28 cellular contexts compared by ENCODE assay signal in the genomic region with DNA sequence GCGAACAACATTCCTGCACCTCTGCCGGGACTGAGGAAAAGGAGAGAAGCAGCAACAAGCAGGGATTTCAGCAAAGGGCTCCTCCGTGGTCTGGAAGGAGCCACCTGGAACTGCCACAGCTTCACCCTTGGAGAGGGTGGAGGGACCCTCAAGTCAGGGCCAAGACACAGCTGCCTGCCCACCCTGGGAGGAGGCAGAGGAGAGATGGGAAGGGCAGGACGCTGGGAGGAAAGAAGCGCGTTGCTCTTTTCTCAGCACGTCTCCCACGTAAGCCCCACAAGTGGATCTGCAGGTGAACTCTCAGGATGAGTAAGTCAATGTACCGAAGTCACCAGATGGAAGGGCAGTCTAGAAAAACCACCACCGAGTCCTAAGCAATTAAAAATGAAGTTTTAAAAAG. TPM values are rescaled to one million over a fixed set of nuclear protein-coding genes. Genes with fewer than 3 reads are reported as not detected.
DNase-seq lines count a peak whose midpoint lies in the region; ATAC-seq and TF ChIP-seq lines count a peak whose summit lies in the region.
"Had no signal": no experiment of that assay in that cellular context is flagged by ENCODE, and none has a peak within 500 bp of the region (broad histone marks: within the 10 kb centered on the region; RNA-seq: fewer than 3 reads in every experiment).

No MANE protein-coding gene starts in this region.

- no peaks in the 10 kb centered on the region for H3K9me3 Mint-ChIP-seq in activated T-cell treated with anti-CD3 and anti-CD28 coated beads, Interleukin-2, amount 50 U/mL, for 24 hours
- H3K9me3 Mint-ChIP-seq in Caco-2 (ENCODE audit: unreplicated experiment): peaks cover 13% of the 10 kb centered on the region
- no peaks in the 10 kb centered on the region for H3K9me3 Mint-ChIP-seq in endodermal cell
- H3K9me3 Mint-ChIP-seq: dendritic cell treated with granulocyte-macrophage colony-stimulating factor and Interleukin-4, amounts not matched to agents 40 ng/mL and 50 ng/mL, for 4 days; T-helper 2 cell treated with Interferon-gamma antibody and Interleukin-4, amounts not matched to agents 5 μg/mL and 100 μg/mL, for 36 hours had no signal

- TF ChIP-seq CTCF in Caco-2 (IDR thresholded peaks at IDR 0.05; ENCODE audit: insufficient read depth in 1 of 2, low read depth in 1 of 2, low read length in 1 of 2, severe bottlenecking in 1 of 2, unreplicated experiment in 1 of 2) (no peak), endodermal cell (conservative IDR thresholded peaks at IDR 0.05) (no peak), sigmoid colon (IDR thresholded peaks at IDR 0.05) (no peak), foreskin keratinocyte (conservative IDR thresholded peaks at IDR 0.05) (no peak), GM10266 (IDR thresholded peaks at IDR 0.05; ENCODE audit: control insufficient read depth, insufficient read depth, low read depth, missing control alignments) (no peak), stomach (IDR thresholded peaks at IDR 0.05) (no peak)

- H3K9ac ChIP-seq in endodermal cell (ENCODE audit: extremely low read depth, low read length, poor library complexity, severe bottlenecking): no peak overlapping the region

- CTCF ChIA-PET in Caco-2 (lab: Charles Lee): no interaction called here

- TF ChIP-seq POLR2A in sigmoid colon (IDR thresholded peaks at IDR 0.05) (no peak), stomach (IDR thresholded peaks at IDR 0.05) (no peak)

- ATAC-seq in foreskin keratinocyte: no peak
- ATAC-seq: A549 had no signal

- intact Hi-C loops in Caco-2 (cut with micrococcal nuclease; ENCODE audit: unreplicated experiment): no loop called here
- intact Hi-C loops in sigmoid colon (cut with DNase I): no loop called here
- intact Hi-C loops in stomach (cut with DNase I; ENCODE audit: low total_unique reads): no loop called here

- H3K36me3 Mint-ChIP-seq in activated T-cell treated with anti-CD3 and anti-CD28 coated beads, Interleukin-2, amount 50 U/mL, for 24 hours (ENCODE audit: low read depth): no peaks in the 10 kb centered on the region
- H3K36me3 Mint-ChIP-seq in Caco-2 (ENCODE audit: insufficient read depth, unreplicated experiment): peaks cover 66% of the 10 kb centered on the region
- H3K36me3 Mint-ChIP-seq in endodermal cell (ENCODE audit: low read depth): peaks cover 36% of the 10 kb centered on the region
- H3K36me3 Mint-ChIP-seq: CD4-positive, alpha-beta memory T cell; naive B cell had no signal

- no peak overlapping the region for H3K27ac ChIP-seq in endodermal cell (ENCODE audit: low read depth, low read length)
- H3K27ac ChIP-seq in sigmoid colon: no peak overlapping the region
- no peak overlapping the region for H3K27ac ChIP-seq in foreskin keratinocyte
- H3K27ac ChIP-seq in stomach: no peak overlapping the region
- H3K27ac ChIP-seq: A549, testis had no signal

- H3K27me3 ChIP-seq in Caco-2 (replicated peaks; ENCODE audit: control insufficient read depth, insufficient read depth, low read length) (no peaks in the 10 kb centered on the region), endodermal cell (ENCODE audit: control insufficient read depth, insufficient read depth, low read length, poor library complexity, severe bottlenecking) (no peaks in the 10 kb centered on the region), sigmoid colon (no peaks in the 10 kb centered on the region), foreskin keratinocyte (no peaks in the 10 kb centered on the region), stomach (no peaks in the 10 kb centered on the region)
- H3K27me3 ChIP-seq: testis had no signal

- H3K4me1 ChIP-seq in Caco-2 (no peaks in the 10 kb centered on the region), endodermal cell (ENCODE audit: control insufficient read depth, insufficient read depth, low read length) (no peaks in the 10 kb centered on the region), sigmoid colon (no peaks in the 10 kb centered on the region), foreskin keratinocyte (no peaks in the 10 kb centered on the region), stomach (peaks cover 0 to 17% (median 6%) of the 10 kb centered on the region in 4 donors)
- H3K4me1 ChIP-seq: A549, HAP-1, testis had no signal

- H3K4me3 Mint-ChIP-seq in activated T-cell treated with anti-CD3 and anti-CD28 coated beads, Interleukin-2, amount 50 U/mL, for 24 hours: no peak overlapping the region
- no peak overlapping the region for H3K4me3 Mint-ChIP-seq in Caco-2 (ENCODE audit: unreplicated experiment)
- no peak overlapping the region for H3K4me3 Mint-ChIP-seq in endodermal cell
- H3K4me3 Mint-ChIP-seq: activated CD4-positive, alpha-beta memory T cell treated with anti-CD3 and anti-CD28 coated beads, Interleukin-2, amount 10 ng/mL, durations not matched to agents 7 days and 5 days; CD4-positive, alpha-beta memory T cell; dendritic cell treated with granulocyte-macrophage colony-stimulating factor and Interleukin-4, amounts not matched to agents 40 ng/mL and 50 ng/mL, for 4 days; mesothelial cell of epicardium; naive B cell; T-helper 2 cell treated with Interferon-gamma antibody and Interleukin-4, amounts not matched to agents 5 μg/mL and 100 μg/mL, for 36 hours had no signal

- TF ChIP-seq EP300 in sigmoid colon (IDR thresholded peaks at IDR 0.05) (no peak), stomach (IDR thresholded peaks at IDR 0.05) (no peak)

- H3K4me3 ChIP-seq in Caco-2 (ENCODE audit: low read depth, low read length): no peak overlapping the region
- no peak overlapping the region for H3K4me3 ChIP-seq in endodermal cell (ENCODE audit: low read length)
- H3K4me3 ChIP-seq in sigmoid colon: no peak overlapping the region
- H3K4me3 ChIP-seq in stomach: no peak overlapping the region
- H3K4me3 ChIP-seq: A549, HAP-1, testis had no signal

- H3K9me3 ChIP-seq in Caco-2 (no peaks in the 10 kb centered on the region), endodermal cell (ENCODE audit: control insufficient read depth, low read length) (no peaks in the 10 kb centered on the region), sigmoid colon (no peaks in the 10 kb centered on the region), stomach (no peaks in the 10 kb centered on the region)
- H3K9me3 ChIP-seq: A549, HAP-1, testis had no signal

- no TSS peak for BruUV-seq in Caco-2 (replicated peaks; lab: Mats Ljungman, UMichigan)

- POLR2A ChIA-PET in Caco-2 (lab: Charles Lee): no interaction called here

- WGBS in endodermal cell (ENCODE audit: insufficient coverage in 1 of 2, insufficient read length in 1 of 2), 2 experiments: 95 to 97% methylated on average over 10 of the region's 10 CpGs
- WGBS in sigmoid colon, 2 donors: 55 to 85% methylated on average over 10 of the region's 10 CpGs
- WGBS in stomach, 5 donors: 73 to 81% (median 77%) methylated on average over 10 of the region's 10 CpGs

- H3K4me1 Mint-ChIP-seq in activated T-cell treated with anti-CD3 and anti-CD28 coated beads, Interleukin-2, amount 50 U/mL, for 24 hours (ENCODE audit: low read depth): no peaks in the 10 kb centered on the region
- peaks cover 6% of the 10 kb centered on the region for H3K4me1 Mint-ChIP-seq in Caco-2 (ENCODE audit: low read depth, unreplicated experiment)
- no peaks in the 10 kb centered on the region for H3K4me1 Mint-ChIP-seq in endodermal cell
- H3K4me1 Mint-ChIP-seq: mesothelial cell of epicardium had no signal

- H3K27me3 Mint-ChIP-seq in activated T-cell treated with anti-CD3 and anti-CD28 coated beads, Interleukin-2, amount 50 U/mL, for 24 hours: no peaks in the 10 kb centered on the region
- H3K27me3 Mint-ChIP-seq in Caco-2 (ENCODE audit: insufficient read depth, unreplicated experiment): no peaks in the 10 kb centered on the region
- H3K27me3 Mint-ChIP-seq in endodermal cell (ENCODE audit: insufficient read depth): no peaks in the 10 kb centered on the region
- H3K27me3 Mint-ChIP-seq: activated CD4-positive, alpha-beta memory T cell treated with anti-CD3 and anti-CD28 coated beads, Interleukin-2, amount 10 ng/mL, durations not matched to agents 7 days and 5 days; CD4-positive, alpha-beta memory T cell; naive B cell had no signal

- H3K36me3 ChIP-seq in Caco-2 (ENCODE audit: control insufficient read depth, insufficient read depth, low read length) (no peaks in the 10 kb centered on the region; the same call in 1 of the 2 replicates), endodermal cell (ENCODE audit: control insufficient read depth, insufficient read depth, low read length) (peaks cover 27% of the 10 kb centered on the region), sigmoid colon (peaks cover 0 to 27% (median 8%) of the 10 kb centered on the region in 4 donors), stomach (peaks cover 0 to 39% (median 22%) of the 10 kb centered on the region in 4 donors)

- peak; percentile 21 for DNase-seq in activated T-cell treated with anti-CD3 and anti-CD28 coated beads, Interleukin-2, amount 50 U/mL, for 24 hours
- DNase-seq in activated T-cell treated with anti-CD3 and anti-CD28 coated beads, Interleukin-2, amount 50 U/mL, for 48 hours: no peak
- DNase-seq in Caco-2 (no peak), endodermal cell (peak; percentile 33), sigmoid colon (peak; percentile 33), foreskin keratinocyte (no peak), GM10266 (ENCODE audit: extremely low spot score) (no peak), stomach (no peak)
- DNase-seq: activated CD4-positive, alpha-beta memory T cell treated with anti-CD3 and anti-CD28 coated beads, Interleukin-2, amount 10 ng/mL, durations not matched to agents 7 days and 5 days; activated CD4-positive, alpha-beta T cell treated with anti-CD3 and anti-CD28 coated beads for 1 hour; activated T-cell treated with anti-CD3 and anti-CD28 coated beads for 4 hours; caudate nucleus; CD4-positive, alpha-beta memory T cell; DMS 273 treated with DMSO at 0.1 percent for 48 hours; glutamatergic neuron; naive B cell; NCI-H1436 treated with DMSO at 0.1 percent for 48 hours; NCI-H446 treated with DMSO at 0.1 percent for 48 hours; NCI-H82; small intestine; stimulated activated CD4-positive, alpha-beta T cell treated with anti-CD3 and anti-CD28 coated beads, Interleukin-1b, Interleukin-23, amount 100 ng/mL, for 48 hours; stimulated activated naive CD4-positive, alpha-beta T cell treated with Interleukin-2 at 50 U/mL for 16 hours; testis had no signal

- no peak overlapping the region for H3K27ac Mint-ChIP-seq in activated T-cell treated with anti-CD3 and anti-CD28 coated beads, Interleukin-2, amount 50 U/mL, for 24 hours
- H3K27ac Mint-ChIP-seq in Caco-2 (ENCODE audit: unreplicated experiment) (peak overlapping the region; percentile 6), endodermal cell (no peak overlapping the region)
- H3K27ac Mint-ChIP-seq: activated CD4-positive, alpha-beta memory T cell treated with anti-CD3 and anti-CD28 coated beads, Interleukin-2, amount 10 ng/mL, durations not matched to agents 7 days and 5 days; CD4-positive, alpha-beta memory T cell; dendritic cell treated with granulocyte-macrophage colony-stimulating factor and Interleukin-4, amounts not matched to agents 40 ng/mL and 50 ng/mL, for 4 days; mesothelial cell of epicardium; T-helper 2 cell treated with Interferon-gamma antibody and Interleukin-4, amounts not matched to agents 5 μg/mL and 100 μg/mL, for 36 hours had no signal

RNA-seq across cellular contexts. Expression of gene SLC19A1, which starts 39.6 kb away (rescaled TPM):
- total RNA-seq in Caco-2 (2022) (45.4 and 47.3 TPM in 2 replicates), endodermal cell (10 to 100 TPM; 28.8 to 29.4 TPM), sigmoid colon (1 to 10 TPM; 2.1 to 6.4 (median 2.5) TPM), foreskin keratinocyte (11.3 and 12.7 TPM in 2 replicates), stomach (10 to 100 TPM in 1 of 5 donors, 1 to 10 TPM in 4; 3.1 to 23.3 (median 3.9) TPM)
- polyA plus RNA-seq in endodermal cell (2013, experiment 1 of 2): 19.9 TPM
- polyA plus RNA-seq in endodermal cell (2013, experiment 2 of 2): 16.4 TPM
- polyA plus RNA-seq in sigmoid colon (10 to 100 TPM in 1 of 3 donors, 1 to 10 TPM in 2; 1.8 to 10.7 (median 3.2) TPM), foreskin keratinocyte (12.1 and 14.7 TPM in 2 replicates), stomach (1 to 10 TPM; 2.9 to 9.9 (median 6.7) TPM)

Comparison
In these comparisons a context has a peak if more than half of its experiments do, and no peak if none do; other contexts are left out.
1. DNase-seq: peak in activated T-cell treated with anti-CD3 and anti-CD28 coated beads, Interleukin-2, amount 50 U/mL, for 24 hours (single experiment), endodermal cell (single experiment) and sigmoid colon (single experiment); none in activated T-cell treated with anti-CD3 and anti-CD28 coated beads, Interleukin-2, amount 50 U/mL, for 48 hours (0 of 2), Caco-2 (0 of 2), foreskin keratinocyte (0 of 2), GM10266 (single experiment) and stomach (single experiment).